Comparison of ENCODE assay signal across 27 cellular contexts in the genomic region with DNA sequence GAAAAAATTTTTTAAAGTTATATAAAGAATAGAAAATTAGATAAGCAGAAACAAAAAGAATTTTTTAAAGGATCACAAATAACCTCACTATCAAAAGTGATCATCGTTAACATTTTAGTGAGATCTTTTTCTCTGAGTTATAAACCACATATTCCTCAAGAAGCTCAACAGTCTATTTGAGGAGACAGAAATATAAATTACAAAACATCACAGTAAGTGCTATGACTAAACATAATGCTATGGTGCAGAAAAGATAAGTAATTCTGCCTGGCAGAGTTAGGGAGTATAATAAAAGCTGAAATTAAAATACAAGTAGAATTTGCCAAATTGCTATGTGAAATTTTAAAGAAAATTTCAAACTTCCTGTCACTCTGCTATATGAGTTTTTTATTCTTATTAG.
"Had no signal": no experiment of that assay in that cellular context is flagged by ENCODE, and none has a peak within 500 bp of the region (broad histone marks: within the 10 kb centered on the region; RNA-seq: fewer than 3 reads in every experiment).

No MANE protein-coding gene starts in this region.

- H3K4me3 Mint-ChIP-seq: activated B cell treated with CpG ODN at 0.5 μM for 24 hours; activated CD4-positive, alpha-beta T cell treated with anti-CD3 and anti-CD28 coated beads, Interleukin-2, amount 10 ng/mL, durations not matched to agents 24 days and 14 days; activated CD8-positive, alpha-beta memory T cell treated with anti-CD3 and anti-CD28 coated beads, Interleukin-2, amount 10 ng/mL, durations not matched to agents 7 days and 5 days; activated naive CD8-positive, alpha-beta T cell treated with anti-CD3 and anti-CD28 coated beads, Interleukin-2, amount 50 U/mL, for 24 hours; activated T-cell treated with anti-CD3 and anti-CD28 coated beads, Interleukin-2, amount 50 U/mL, for 24 hours; activated T-helper 1 cell treated with anti-CD3 and anti-CD28 coated beads, Interleukin-12 subunit alpha, Interleukin-12 subunit beta, Interleukin-2, Interleukin-4 antibody, amounts not matched to agents 30 ng/mL and 10 ng/mL and 1 ng/mL, durations not matched to agents 14 hours and 24 hours and 36 hours; T-cell had no signal

- H3K36me3 ChIP-seq: breast epithelium, MG63 had no signal

- H3K27me3 ChIP-seq: breast epithelium, MG63 had no signal

- DNase-seq: activated B cell treated with CpG ODN at 0.5 μM for 24 hours; activated CD4-positive, alpha-beta T cell treated with anti-CD3 and anti-CD28 coated beads for 1 hour; activated CD4-positive, alpha-beta T cell treated with anti-CD3 and anti-CD28 coated beads, Interleukin-2, amount 10 ng/mL, durations not matched to agents 24 days and 14 days; activated CD4-positive, alpha-beta T cell treated with anti-CD3 and anti-CD28 coated beads, Interleukin-2, amount 50 U/mL, for 48 hours; activated CD8-positive, alpha-beta memory T cell treated with anti-CD3 and anti-CD28 coated beads, Interleukin-2, amount 10 ng/mL, durations not matched to agents 7 days and 5 days; activated effector memory CD4-positive, alpha-beta T cell treated with Interleukin-2 at 50 U/mL for 16 hours; activated naive CD4-positive, alpha-beta T cell treated with Interleukin-2 at 50 U/mL for 16 hours; activated naive CD8-positive, alpha-beta T cell treated with anti-CD3 and anti-CD28 coated beads, Interleukin-2, amount 50 U/mL, for 24 hours; activated T-cell treated with anti-CD3 and anti-CD28 coated beads, Interleukin-2, amount 50 U/mL, for 24 hours; caudate nucleus; MG63; MV-4-11; NCI-H1092 treated with DMSO at 0.1 percent for 48 hours; NCI-H1436 treated with DMSO at 0.1 percent for 48 hours; NCI-H187; NCI-H2081; NCI-H524; PC-3; SHP77 treated with DMSO at 0.1 percent for 48 hours; T-cell; T-helper 2 cell; T1000 had no signal

- H3K27ac Mint-ChIP-seq: activated B cell treated with CpG ODN at 0.5 μM for 24 hours; activated CD4-positive, alpha-beta T cell treated with anti-CD3 and anti-CD28 coated beads, Interleukin-2, amount 10 ng/mL, durations not matched to agents 24 days and 14 days; activated CD8-positive, alpha-beta memory T cell treated with anti-CD3 and anti-CD28 coated beads, Interleukin-2, amount 10 ng/mL, durations not matched to agents 7 days and 5 days; activated naive CD4-positive, alpha-beta T cell treated with anti-CD3 and anti-CD28 coated beads, Interleukin-2, amount 50 U/mL, for 72 hours; activated naive CD8-positive, alpha-beta T cell treated with anti-CD3 and anti-CD28 coated beads, Interleukin-2, amount 50 U/mL, for 24 hours; activated T-cell treated with anti-CD3 and anti-CD28 coated beads, Interleukin-2, amount 50 U/mL, for 24 hours; activated T-helper 1 cell treated with anti-CD3 and anti-CD28 coated beads, Interleukin-12 subunit alpha, Interleukin-12 subunit beta, Interleukin-2, Interleukin-4 antibody, amounts not matched to agents 30 ng/mL and 10 ng/mL and 1 ng/mL, durations not matched to agents 14 hours and 24 hours and 36 hours; T-cell had no signal

- H3K27ac ChIP-seq: breast epithelium, KMS-11 had no signal

- H3K9ac ChIP-seq: KMS-11 had no signal

- H3K4me2 ChIP-seq: KMS-11 had no signal

- H3K9me3 ChIP-seq: MG63 had no signal

- H3K4me3 ChIP-seq: breast epithelium, MG63 had no signal

- H3K9me3 Mint-ChIP-seq: activated CD4-positive, alpha-beta T cell treated with anti-CD3 and anti-CD28 coated beads, Interleukin-2, amount 10 ng/mL, durations not matched to agents 24 days and 14 days; activated naive CD8-positive, alpha-beta T cell treated with anti-CD3 and anti-CD28 coated beads, Interleukin-2, amount 50 U/mL, for 24 hours had no signal

- H3K27me3 Mint-ChIP-seq: activated CD4-positive, alpha-beta T cell treated with anti-CD3 and anti-CD28 coated beads, Interleukin-2, amount 10 ng/mL, durations not matched to agents 24 days and 14 days had no signal

- H3K4me1 Mint-ChIP-seq: activated B cell treated with CpG ODN at 0.5 μM for 24 hours; activated CD4-positive, alpha-beta T cell treated with anti-CD3 and anti-CD28 coated beads, Interleukin-2, amount 10 ng/mL, durations not matched to agents 24 days and 14 days; activated CD8-positive, alpha-beta memory T cell treated with anti-CD3 and anti-CD28 coated beads, Interleukin-2, amount 10 ng/mL, durations not matched to agents 7 days and 5 days; activated naive CD8-positive, alpha-beta T cell treated with anti-CD3 and anti-CD28 coated beads, Interleukin-2, amount 50 U/mL, for 24 hours; T-cell had no signal

- FAIRE-seq: TTC549 had no signal

- H3K4me1 ChIP-seq: breast epithelium had no signal

- H3K36me3 Mint-ChIP-seq: activated CD8-positive, alpha-beta memory T cell treated with anti-CD3 and anti-CD28 coated beads, Interleukin-2, amount 10 ng/mL, durations not matched to agents 7 days and 5 days; activated naive CD4-positive, alpha-beta T cell treated with anti-CD3 and anti-CD28 coated beads, Interleukin-2, amount 50 U/mL, for 72 hours; T-cell had no signal
